12 cellular contexts compared by ENCODE assay signal in genomic region chr20:32641464-32641863, GRCh38. TPM values are rescaled to one million over a fixed set of nuclear protein-coding genes. Genes with fewer than 3 reads are reported as not detected.
"Had no signal": no experiment of that assay in that cellular context is flagged by ENCODE, and none has a peak within 500 bp of the region (broad histone marks: within the 10 kb centered on the region; RNA-seq: fewer than 3 reads in every experiment).

No MANE protein-coding gene starts in this region.

- H2AFZ ChIP-seq: GM23248, GM23338 had no signal

- H3K4me3 ChIP-seq: GM23248, GM23338, HAP-1 had no signal

- H3K4me2 ChIP-seq: GM23338 had no signal

- H3K9me3 ChIP-seq: HAP-1 had no signal

- H3K27ac Mint-ChIP-seq: GM23338, H9, HFFc6 had no signal

- ATAC-seq: GM23338, HCT116 had no signal

- H3K4me3 Mint-ChIP-seq: GM23338, H9, HFFc6 had no signal

- DNase-seq: GM23248, GOT3, H7, H9, HCEC 1CT, HFFc6 had no signal

- H3K4me1 ChIP-seq: HAP-1 had no signal

- FAIRE-seq: H1, H54 had no signal

- H3K27ac ChIP-seq: GM23248 had no signal

- H3K36me3 ChIP-seq: HAP-1 had no signal

- H3K9ac ChIP-seq: GM23248 had no signal

- H3K4me1 Mint-ChIP-seq: GM23338 had no signal

- H3K9me3 Mint-ChIP-seq: GM23338, H9, HFFc6 had no signal

RNA-seq across cellular contexts. Expression of gene C20orf203, which starts 32.3 kb away (rescaled TPM):
- total RNA-seq: GM23248, GM23338, H1, H4, HFFc6 had no signal
- polyA plus RNA-seq: GM23248 had no signal
